In genomic region chr20:31476313-31476623, GRCh38 we compare ENCODE assay signal across 17 cellular contexts. TPM values are rescaled to one million over a fixed set of nuclear protein-coding genes. Genes with fewer than 3 reads are reported as not detected.
"Had no signal": no experiment of that assay in that cellular context is flagged by ENCODE, and none has a peak within 500 bp of the region (broad histone marks: within the 10 kb centered on the region; RNA-seq: fewer than 3 reads in every experiment).

No MANE protein-coding gene starts in this region.

- DNase-seq: activated CD4-positive, alpha-beta memory T cell treated with anti-CD3 and anti-CD28 coated beads, Interleukin-2, amount 10 ng/mL, durations not matched to agents 7 days and 5 days; activated CD4-positive, alpha-beta T cell treated with anti-CD3 and anti-CD28 coated beads for 36 hours; activated naive CD8-positive, alpha-beta T cell treated with anti-CD3 and anti-CD28 coated beads, Interleukin-2, amount 10 ng/mL, durations not matched to agents 7 days and 5 days; effector memory CD8-positive, alpha-beta T cell; left colon; nephron progenitor cell; stimulated activated CD4-positive, alpha-beta T cell treated with anti-CD3 and anti-CD28 coated beads, Interleukin-15, amount 100 ng/mL, for 24 hours; stimulated activated CD4-positive, alpha-beta T cell treated with anti-CD3 and anti-CD28 coated beads, Interleukin-4, amount 100 ng/mL, for 24 hours had no signal

- ATAC-seq: activated CD4-positive, alpha-beta T cell treated with anti-CD3 and anti-CD28 coated beads for 36 hours; effector memory CD8-positive, alpha-beta T cell; left colon had no signal

- H3K27ac ChIP-seq: cardiac muscle cell, epithelial cell of prostate, VCaP had no signal

- H3K4me3 ChIP-seq: cardiac muscle cell had no signal

- H3K36me3 ChIP-seq: cardiac muscle cell had no signal

- H3K27me3 ChIP-seq: cardiac muscle cell had no signal

RNA-seq across cellular contexts. Expression of gene REM1, which starts 1.2 kb away (rescaled TPM):
- total RNA-seq: activated CD4-positive, alpha-beta memory T cell treated with anti-CD3 and anti-CD28 coated beads, Interleukin-2, amount 10 ng/mL, durations not matched to agents 7 days and 5 days; activated CD4-positive, alpha-beta T cell treated with anti-CD3 and anti-CD28 coated beads for 36 hours; activated naive CD8-positive, alpha-beta T cell treated with anti-CD3 and anti-CD28 coated beads, Interleukin-2, amount 10 ng/mL, durations not matched to agents 7 days and 5 days; astrocyte; cardiac muscle cell; glomerular endothelial cell; pulmonary artery endothelial cell had no signal
- polyA plus RNA-seq: cardiac muscle cell had no signal

RNA-seq across cellular contexts. Expression of gene DEFB124, which starts 1.3 kb away (rescaled TPM):
- total RNA-seq: activated CD4-positive, alpha-beta memory T cell treated with anti-CD3 and anti-CD28 coated beads, Interleukin-2, amount 10 ng/mL, durations not matched to agents 7 days and 5 days; activated CD4-positive, alpha-beta T cell treated with anti-CD3 and anti-CD28 coated beads for 36 hours; activated naive CD8-positive, alpha-beta T cell treated with anti-CD3 and anti-CD28 coated beads, Interleukin-2, amount 10 ng/mL, durations not matched to agents 7 days and 5 days; astrocyte; cardiac muscle cell; glomerular endothelial cell; left colon; pulmonary artery endothelial cell had no signal
- polyA plus RNA-seq: cardiac muscle cell had no signal

RNA-seq across cellular contexts. Expression of gene DEFB123, which starts 35.8 kb away (rescaled TPM):
- total RNA-seq: activated CD4-positive, alpha-beta memory T cell treated with anti-CD3 and anti-CD28 coated beads, Interleukin-2, amount 10 ng/mL, durations not matched to agents 7 days and 5 days; activated CD4-positive, alpha-beta T cell treated with anti-CD3 and anti-CD28 coated beads for 36 hours; activated naive CD8-positive, alpha-beta T cell treated with anti-CD3 and anti-CD28 coated beads, Interleukin-2, amount 10 ng/mL, durations not matched to agents 7 days and 5 days; astrocyte; cardiac muscle cell; glomerular endothelial cell; left colon; mucosa of gallbladder; omental fat pad; pulmonary artery endothelial cell had no signal
- polyA plus RNA-seq: cardiac muscle cell, thymus had no signal
